In the genomic region with DNA sequence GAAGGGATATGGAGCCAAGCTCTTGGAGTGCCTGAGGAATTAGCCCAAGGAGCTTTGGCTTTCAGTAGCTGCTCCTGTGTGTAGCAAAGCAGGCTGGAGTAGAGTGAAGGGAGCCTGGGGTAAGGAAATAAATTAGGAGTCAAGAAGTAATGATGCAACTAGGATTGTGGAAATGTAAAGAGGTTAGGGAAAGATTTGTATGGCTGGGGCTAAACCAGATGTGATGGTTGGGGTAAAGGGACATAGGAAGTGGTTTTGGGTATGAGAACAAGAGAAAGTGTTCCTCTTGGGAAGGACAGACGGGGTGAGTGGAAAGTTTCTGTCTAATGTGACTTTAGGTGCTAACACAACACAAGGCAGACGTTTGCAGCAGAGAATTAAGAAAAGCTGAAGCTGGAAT, we compare ENCODE assay signal across 14 cellular contexts. TPM values are rescaled to one million over a fixed set of nuclear protein-coding genes. Genes with fewer than 3 reads are reported as not detected.
DNase-seq lines count a peak whose midpoint lies in the region; ATAC-seq, FAIRE-seq and TF ChIP-seq lines count a peak whose summit lies in the region.
"Had no signal": no experiment of that assay in that cellular context is flagged by ENCODE, and none has a peak within 500 bp of the region (broad histone marks: within the 10 kb centered on the region; RNA-seq: fewer than 3 reads in every experiment).

No MANE protein-coding gene starts in this region.

- H3K4me3 ChIP-seq in AG10803 (ENCODE audit: low read length) = no peak overlapping the region
- H3K4me3 ChIP-seq in CD4-positive, alpha-beta memory T cell (ENCODE audit: low read length in 2 of 2) = no peak overlapping the region

- no peak for ATAC-seq in activated CD8-positive, alpha-beta T cell treated with anti-CD3 and anti-CD28 coated beads for 36 hours
- ATAC-seq in naive B cell (ENCODE audit: low read depth in 2 of 2) (no peak), HG02759 (IDR thresholded peaks at IDR 0.05; ENCODE audit: unreplicated experiment) (no peak), HG03097 (IDR thresholded peaks at IDR 0.05; ENCODE audit: low FRiP score, unreplicated experiment) (no peak), HG02840 (IDR thresholded peaks at IDR 0.05; ENCODE audit: low FRiP score, unreplicated experiment) (no peak)

- H3K27me3 ChIP-seq in CD4-positive, alpha-beta memory T cell (ENCODE audit: insufficient read depth, low read length) = no peaks in the 10 kb centered on the region
- H3K27me3 ChIP-seq: BE2C had no signal

- FAIRE-seq in D721Med (lab: Jason Lieb, UNC) = no peak
- FAIRE-seq: endothelial cell of umbilical vein, GM12891, kidney had no signal

- H3K27ac ChIP-seq in CD4-positive, alpha-beta memory T cell (ENCODE audit: low read depth, low read length) = no peak overlapping the region

- H3K4me1 Mint-ChIP-seq in CD4-positive, alpha-beta memory T cell = peaks cover 57 to 96% (median 74%) of the 10 kb centered on the region in 4 donors
- peaks cover 78% of the 10 kb centered on the region for H3K4me1 Mint-ChIP-seq in activated CD8-positive, alpha-beta T cell treated with anti-CD3 and anti-CD28 coated beads for 36 hours (ENCODE audit: low read depth)
- H3K4me1 Mint-ChIP-seq in naive B cell = peaks cover 47 to 69% (median 61%) of the 10 kb centered on the region in 3 donors

- peaks cover 54% of the 10 kb centered on the region for H3K4me1 ChIP-seq in CD4-positive, alpha-beta memory T cell (ENCODE audit: insufficient read depth, low read length)
- H3K4me1 ChIP-seq: BE2C had no signal

- no peaks in the 10 kb centered on the region for H3K36me3 ChIP-seq in CD4-positive, alpha-beta memory T cell (ENCODE audit: insufficient read depth, low read length)

- TF ChIP-seq CTCF in AG10803 (conservative IDR thresholded peaks at IDR 0.05; ENCODE audit: low read length) = no peak
- no peak for TF ChIP-seq CTCF in activated CD8-positive, alpha-beta T cell treated with anti-CD3 and anti-CD28 coated beads for 36 hours (IDR thresholded peaks at IDR 0.05)
- TF ChIP-seq CTCF in D721Med (IDR thresholded peaks at IDR 0.05; ENCODE audit: insufficient read depth, missing control alignments) = no peak

- intact Hi-C loops in CD4-positive, alpha-beta memory T cell (cut with micrococcal nuclease) = no loop called here
- intact Hi-C loops in activated CD8-positive, alpha-beta T cell treated with anti-CD3 and anti-CD28 coated beads for 36 hours (cut with micrococcal nuclease) = no loop called here

- H3K27ac Mint-ChIP-seq in CD4-positive, alpha-beta memory T cell = peak overlapping the region in 5 of 7 donors; percentile 9 to 72 (median 18)
- H3K27ac Mint-ChIP-seq in activated CD8-positive, alpha-beta T cell treated with anti-CD3 and anti-CD28 coated beads for 36 hours = peak overlapping the region; percentile 62
- peak overlapping the region in 5 of 6 donors; percentile 0 to 96 (median 70) for H3K27ac Mint-ChIP-seq in naive B cell
- H3K27ac Mint-ChIP-seq: T-helper 1 cell treated with Interleukin-12 subunit alpha and Interleukin-12 subunit beta and Interleukin-4 antibody, amounts not matched to agents 30 μg/mL and 1 μg/mL, for 36 hours had no signal

- no peaks in the 10 kb centered on the region for H3K27me3 Mint-ChIP-seq in CD4-positive, alpha-beta memory T cell
- no peaks in the 10 kb centered on the region for H3K27me3 Mint-ChIP-seq in activated CD8-positive, alpha-beta T cell treated with anti-CD3 and anti-CD28 coated beads for 36 hours
- no peaks in the 10 kb centered on the region for H3K27me3 Mint-ChIP-seq in naive B cell

- H3K9me3 ChIP-seq in CD4-positive, alpha-beta memory T cell (ENCODE audit: control insufficient read depth in 1 of 2, low read length in 2 of 2) = no peaks in the 10 kb centered on the region
- H3K9me3 ChIP-seq: BE2C had no signal

- CTCF ChIA-PET in CD4-positive, alpha-beta memory T cell (lab: Charles Lee; ENCODE audit: partially characterized antibody) = interaction anchor here (2.4 to 3.0 kb wide), 2 partner anchors 28 to 87 kb away, joined by 10 read pairs; no protein-coding TSS in a partner anchor
- CTCF ChIA-PET in activated CD8-positive, alpha-beta T cell treated with anti-CD3 and anti-CD28 coated beads for 36 hours (lab: Charles Lee) = interaction anchor here (1.5 to 2.8 kb wide), 3 partner anchors 20 to 87 kb away, joined by 4 to 10 read pairs (median 9); no protein-coding TSS in a partner anchor

- POLR2A ChIA-PET in CD4-positive, alpha-beta memory T cell (lab: Charles Lee; ENCODE audit: partially characterized antibody) = interaction anchor here (1.2 kb wide), 1 partner anchor 20 kb away, joined by 3 read pairs; no protein-coding TSS in a partner anchor
- POLR2A ChIA-PET in activated CD8-positive, alpha-beta T cell treated with anti-CD3 and anti-CD28 coated beads for 36 hours (lab: Charles Lee) = no interaction called here

- peaks cover 19 to 33% of the 10 kb centered on the region in 2 donors for H3K36me3 Mint-ChIP-seq in CD4-positive, alpha-beta memory T cell
- peaks cover 42% of the 10 kb centered on the region for H3K36me3 Mint-ChIP-seq in activated CD8-positive, alpha-beta T cell treated with anti-CD3 and anti-CD28 coated beads for 36 hours (ENCODE audit: low read depth)
- H3K36me3 Mint-ChIP-seq in naive B cell = peaks cover 12 to 15% of the 10 kb centered on the region in 2 donors

- H3K4me3 Mint-ChIP-seq in CD4-positive, alpha-beta memory T cell = peak overlapping the region in 5 of 8 donors; percentile 16 to 69 (median 57)
- H3K4me3 Mint-ChIP-seq in activated CD8-positive, alpha-beta T cell treated with anti-CD3 and anti-CD28 coated beads for 36 hours = no peak overlapping the region
- H3K4me3 Mint-ChIP-seq in naive B cell = peak overlapping the region in 6 of 8 donors; percentile 3 to 80 (median 37)
- H3K4me3 Mint-ChIP-seq: T-helper 1 cell treated with Interleukin-12 subunit alpha and Interleukin-12 subunit beta and Interleukin-4 antibody, amounts not matched to agents 30 μg/mL and 1 μg/mL, for 36 hours had no signal

- H3K9me3 Mint-ChIP-seq in CD4-positive, alpha-beta memory T cell = no peaks in the 10 kb centered on the region
- no peaks in the 10 kb centered on the region for H3K9me3 Mint-ChIP-seq in activated CD8-positive, alpha-beta T cell treated with anti-CD3 and anti-CD28 coated beads for 36 hours
- peaks cover 0 to 2% (median 0%) of the 10 kb centered on the region in 7 donors for H3K9me3 Mint-ChIP-seq in naive B cell
- H3K9me3 Mint-ChIP-seq: T-helper 1 cell treated with Interleukin-12 subunit alpha and Interleukin-12 subunit beta and Interleukin-4 antibody, amounts not matched to agents 30 μg/mL and 1 μg/mL, for 36 hours had no signal

- DNase-seq in AG10803 (ENCODE audit: low read depth) = peak; percentile 52
- DNase-seq in CD4-positive, alpha-beta memory T cell = no peak
- DNase-seq in activated CD8-positive, alpha-beta T cell treated with anti-CD3 and anti-CD28 coated beads for 36 hours = no peak
- no peak for DNase-seq in naive B cell
- DNase-seq in D721Med (ENCODE audit: insufficient read length, low spot score) = no peak
- DNase-seq: BE2C; central memory CD4-positive, alpha-beta T cell; kidney had no signal

RNA-seq across cellular contexts. Expression of gene RAB7A, which starts 41.4 kb away (rescaled TPM):
- 100 to 1,000 TPM; 141 to 152 TPM for total RNA-seq in CD4-positive, alpha-beta memory T cell
- 100 to 1,000 TPM; 185 to 269 TPM for polyA plus RNA-seq in CD4-positive, alpha-beta memory T cell
- 100 to 1,000 TPM; 304 to 322 TPM for total RNA-seq in activated CD8-positive, alpha-beta T cell treated with anti-CD3 and anti-CD28 coated beads for 36 hours
- 100 to 1,000 TPM; 165 to 252 (median 189) TPM for polyA plus RNA-seq in naive B cell (ENCODE audit: low read depth in 6 of 6)

Comparison
In these comparisons a context has a peak if more than half of its experiments do, and no peak if none do; other contexts are left out.
1. H3K27ac Mint-ChIP-seq: peak in every context shown above with its lines; median percentile 70 in naive B cell; 62 in activated CD8-positive, alpha-beta T cell treated with anti-CD3 and anti-CD28 coated beads for 36 hours; 18 in CD4-positive, alpha-beta memory T cell.